In genomic region chr12:3698218-3698974, GRCh38 we compare ENCODE assay signal across 8 cellular contexts. TPM values are rescaled to one million over a fixed set of nuclear protein-coding genes. Genes with fewer than 3 reads are reported as not detected.
DNase-seq lines count a peak whose midpoint lies in the region; ATAC-seq, FAIRE-seq and TF ChIP-seq lines count a peak whose summit lies in the region.

No MANE protein-coding gene starts in this region.

- no peak overlapping the region for H3K4me3 Mint-ChIP-seq in activated CD8-positive, alpha-beta T cell treated with anti-CD3 and anti-CD28 coated beads for 36 hours
- H3K4me3 Mint-ChIP-seq in Calu3 (ENCODE audit: low read depth, unreplicated experiment): no peak overlapping the region

- H3K4me1 ChIP-seq in pancreas: peaks cover 0 to 7% (median 3%) of the 10 kb centered on the region in 3 donors

- DNase-seq in GM03348 (ENCODE audit: low spot score) (peak; percentile 84), NCI-H2171 (lab: John Stamatoyannopoulos, UW) (peak; percentile 100), brain pericyte (ENCODE audit: low read depth, low spot score) (peak; percentile 51), pancreas (no peak), GM13977 (ENCODE audit: low spot score) (no peak), Calu3 (no peak)
- no peak for DNase-seq in activated CD8-positive, alpha-beta T cell treated with anti-CD3 and anti-CD28 coated beads for 36 hours

- H3K36me3 Mint-ChIP-seq in activated CD8-positive, alpha-beta T cell treated with anti-CD3 and anti-CD28 coated beads for 36 hours (ENCODE audit: low read depth): peaks cover 21% of the 10 kb centered on the region
- H3K36me3 Mint-ChIP-seq in Calu3 (ENCODE audit: insufficient read depth, unreplicated experiment): no peaks in the 10 kb centered on the region

- H3K9me3 Mint-ChIP-seq in activated CD8-positive, alpha-beta T cell treated with anti-CD3 and anti-CD28 coated beads for 36 hours: peaks cover under 1% of the 10 kb centered on the region
- no peaks in the 10 kb centered on the region for H3K9me3 Mint-ChIP-seq in Calu3 (ENCODE audit: low read depth, unreplicated experiment)

- peak in 3 of 4 donors; percentile 23 to 61 (median 25) for ATAC-seq in pancreas
- no peak for ATAC-seq in activated CD8-positive, alpha-beta T cell treated with anti-CD3 and anti-CD28 coated beads for 36 hours
- ATAC-seq in GM18502 (IDR thresholded peaks at IDR 0.05; ENCODE audit: poor library complexity, unreplicated experiment): no peak

- no peaks in the 10 kb centered on the region for H3K27me3 ChIP-seq in pancreas

- no peaks in the 10 kb centered on the region for H3K9me3 ChIP-seq in pancreas

- H3K4me1 Mint-ChIP-seq in activated CD8-positive, alpha-beta T cell treated with anti-CD3 and anti-CD28 coated beads for 36 hours (ENCODE audit: low read depth): peaks cover 5% of the 10 kb centered on the region
- no peaks in the 10 kb centered on the region for H3K4me1 Mint-ChIP-seq in Calu3 (ENCODE audit: low read depth, unreplicated experiment)

- TF ChIP-seq CTCF in pancreas (IDR thresholded peaks at IDR 0.05): no peak
- no peak for TF ChIP-seq CTCF in activated CD8-positive, alpha-beta T cell treated with anti-CD3 and anti-CD28 coated beads for 36 hours (IDR thresholded peaks at IDR 0.05)
- TF ChIP-seq CTCF in GM13977 (IDR thresholded peaks at IDR 0.05; ENCODE audit: extremely low read depth, insufficient read depth, missing control alignments): no peak
- TF ChIP-seq CTCF in Calu3 (IDR thresholded peaks at IDR 0.05; ENCODE audit: unreplicated experiment): no peak

- POLR2A ChIA-PET in activated CD8-positive, alpha-beta T cell treated with anti-CD3 and anti-CD28 coated beads for 36 hours (lab: Charles Lee): no interaction called here

- no peak overlapping the region for H3K27ac Mint-ChIP-seq in activated CD8-positive, alpha-beta T cell treated with anti-CD3 and anti-CD28 coated beads for 36 hours
- no peak overlapping the region for H3K27ac Mint-ChIP-seq in Calu3 (ENCODE audit: unreplicated experiment)

- BruUV-seq in Calu3 (replicated peaks; lab: Mats Ljungman, UMichigan): no TSS peak

- no peak for FAIRE-seq in pancreas (lab: Jason Lieb, UNC)

- H3K27ac ChIP-seq in pancreas: no peak overlapping the region

- no peaks in the 10 kb centered on the region for H3K27me3 Mint-ChIP-seq in activated CD8-positive, alpha-beta T cell treated with anti-CD3 and anti-CD28 coated beads for 36 hours
- H3K27me3 Mint-ChIP-seq in Calu3 (ENCODE audit: unreplicated experiment): no peaks in the 10 kb centered on the region

- intact Hi-C loops in pancreas (cut with DNase I) (no loop called here), Calu3 (cut with micrococcal nuclease; ENCODE audit: unreplicated experiment) (no loop called here)
- intact Hi-C loops in activated CD8-positive, alpha-beta T cell treated with anti-CD3 and anti-CD28 coated beads for 36 hours (cut with micrococcal nuclease): no loop called here

- in situ Hi-C loops in GM13977 (cut with MboI; ENCODE audit: low pct_unique_long_range_greater_than_20kb, low sequenced_read_pairs, unreplicated experiment): no loop called here

- no peaks in the 10 kb centered on the region for H3K36me3 ChIP-seq in pancreas

- WGBS in pancreas, 2 donors: 80 to 84% methylated on average over 7 of the region's 7 CpGs

- CTCF ChIA-PET in activated CD8-positive, alpha-beta T cell treated with anti-CD3 and anti-CD28 coated beads for 36 hours (lab: Charles Lee): interaction anchor here (1.2 to 1.4 kb wide), 2 partner anchors 105 to 398 kb away, joined by 3 read pairs; no protein-coding TSS in a partner anchor
- CTCF ChIA-PET in Calu3 (lab: Charles Lee): interaction anchor here (0.7 to 1.0 kb wide), 2 partner anchors 46 to 105 kb away, joined by 3 to 4 read pairs; no protein-coding TSS in a partner anchor

- no peak overlapping the region for H3K4me3 ChIP-seq in pancreas

RNA-seq across cellular contexts. Expression of gene CRACR2A, which starts 54.5 kb away (rescaled TPM):
- total RNA-seq in pancreas (10 to 100 TPM in 1 of 6 donors, 1 to 10 TPM in 5; 4.9 to 10.3 (median 8.6) TPM), Calu3 (2022) (9.5 and 11.1 TPM in 2 replicates)
- 1 to 10 TPM; 1.5 to 4.2 TPM for polyA plus RNA-seq in pancreas
- total RNA-seq in activated CD8-positive, alpha-beta T cell treated with anti-CD3 and anti-CD28 coated beads for 36 hours: 10 to 100 TPM; 21.2 to 24.7 TPM

Comparison
In these comparisons a context has a peak if more than half of its experiments do, and no peak if none do; other contexts are left out.
1. DNase-seq: peak in GM03348 (single experiment), NCI-H2171 (single experiment) and brain pericyte (single experiment); none in pancreas (0 of 6), activated CD8-positive, alpha-beta T cell treated with anti-CD3 and anti-CD28 coated beads for 36 hours (single experiment), GM13977 (single experiment) and Calu3 (single experiment).
2. ATAC-seq: peak in pancreas (3 of 4); none in activated CD8-positive, alpha-beta T cell treated with anti-CD3 and anti-CD28 coated beads for 36 hours (single experiment) and GM18502 (single experiment).